1 cellular context compared by ENCODE assay signal in the genomic region with DNA sequence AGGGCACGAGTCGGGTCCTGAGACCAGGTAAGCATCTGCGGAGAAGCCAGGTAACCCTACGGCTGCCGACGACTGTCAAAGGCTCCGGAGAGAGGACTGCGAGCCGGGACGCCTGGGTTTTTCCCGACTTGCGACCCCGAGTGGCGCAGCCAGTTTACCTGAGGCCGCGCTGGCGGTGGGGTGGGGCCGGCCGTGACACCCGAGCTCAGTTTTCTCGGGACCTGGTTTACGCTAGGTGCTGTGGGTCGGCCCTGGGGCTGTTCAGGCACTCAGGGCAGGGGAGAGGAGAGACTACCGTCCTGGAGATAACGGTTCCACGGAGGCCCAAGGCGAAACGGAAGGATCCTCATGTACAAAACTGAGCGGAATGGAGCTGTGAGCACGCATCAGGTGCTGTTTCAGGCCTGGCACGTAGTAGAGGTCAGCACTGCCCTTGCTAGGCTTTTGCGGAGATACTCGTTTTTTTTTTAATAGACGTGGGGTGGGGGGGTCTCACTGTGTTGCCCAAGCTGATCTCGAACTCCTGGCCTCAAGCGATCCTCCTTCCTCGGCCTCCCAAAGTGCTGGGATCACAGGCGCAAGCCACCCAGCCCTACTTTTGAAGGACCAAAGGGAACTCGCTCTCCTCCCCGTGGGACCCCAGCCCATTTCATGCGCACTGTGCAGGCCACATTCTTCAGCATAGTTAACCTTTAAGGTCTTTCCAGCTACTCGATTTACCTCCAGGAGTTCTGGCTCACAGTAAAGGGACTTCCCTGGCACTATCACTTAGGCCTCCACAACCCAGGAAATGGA.
TF ChIP-seq lines count a peak whose summit lies in the region.

No MANE protein-coding gene starts in this region.

TF ChIP-seq in HepG2, 621 proteins besides CTCF, POLR2A, EP300 and RAD21 (continued from another document and continues in another):
- TF ChIP-seq, protein P1, sequence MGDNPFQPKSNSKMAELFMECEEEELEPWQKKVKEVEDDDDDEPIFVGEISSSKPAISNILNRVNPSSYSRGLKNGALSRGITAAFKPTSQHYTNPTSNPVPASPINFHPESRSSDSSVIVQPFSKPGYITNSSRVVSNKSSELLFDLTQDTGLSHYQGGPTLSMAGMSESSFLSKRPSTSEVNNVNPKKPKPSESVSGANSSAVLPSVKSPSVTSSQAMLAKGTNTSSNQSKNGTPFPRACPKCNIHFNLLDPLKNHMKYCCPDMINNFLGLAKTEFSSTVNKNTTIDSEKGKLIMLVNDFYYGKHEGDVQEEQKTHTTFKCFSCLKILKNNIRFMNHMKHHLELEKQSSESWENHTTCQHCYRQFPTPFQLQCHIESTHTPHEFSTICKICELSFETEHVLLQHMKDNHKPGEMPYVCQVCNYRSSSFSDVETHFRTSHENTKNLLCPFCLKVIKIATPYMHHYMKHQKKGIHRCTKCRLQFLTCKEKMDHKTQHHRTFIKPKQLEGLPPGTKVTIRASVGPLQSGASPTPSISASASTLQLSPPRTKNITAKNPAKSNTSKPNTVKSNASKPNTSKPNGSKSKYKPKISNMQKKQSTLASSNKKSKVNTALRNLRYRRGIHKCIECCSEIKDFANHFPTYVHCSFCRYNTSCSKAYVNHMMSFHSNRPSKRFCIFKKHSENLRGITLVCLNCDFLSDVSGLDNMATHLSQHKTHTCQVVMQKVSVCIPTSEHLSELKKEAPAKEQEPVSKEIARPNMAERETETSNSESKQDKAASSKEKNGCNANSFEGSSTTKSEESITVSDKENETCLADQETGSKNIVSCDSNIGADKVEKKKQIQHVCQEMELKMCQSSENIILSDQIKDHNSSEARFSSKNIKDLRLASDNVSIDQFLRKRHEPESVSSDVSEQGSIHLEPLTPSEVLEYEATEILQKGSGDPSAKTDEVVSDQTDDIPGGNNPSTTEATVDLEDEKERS (CRISPR knock-in tag; IDR thresholded peaks at IDR 0.05): 0 out of 2 replicates have a peak, but pooled peaks have one; percentile 2
- TF ChIP-seq ZNF746 (CRISPR knock-in tag; IDR thresholded peaks at IDR 0.05) (no peak), ZBTB42 (CRISPR knock-in tag; IDR thresholded peaks at IDR 0.05) (no peak), ZNF570 (CRISPR knock-in tag; IDR thresholded peaks at IDR 0.05; ENCODE audit: borderline replicate concordance) (no peak), YY1 (IDR thresholded peaks at IDR 0.05; ENCODE audit: insufficient read depth, insufficient replicate concordance, low read depth, low read length) (no peak), ZNF773 (CRISPR knock-in tag; IDR thresholded peaks at IDR 0.05; ENCODE audit: borderline replicate concordance) (peak; percentile 50; the same call in 1 of the 2 replicates), SSRP1 (CRISPR knock-in tag; IDR thresholded peaks at IDR 0.05) (no peak), RCOR2 (CRISPR knock-in tag; IDR thresholded peaks at IDR 0.05) (no peak), ZNF782 (CRISPR knock-in tag; IDR thresholded peaks at IDR 0.05; ENCODE audit: borderline replicate concordance) (no peak), ZNF496 (CRISPR knock-in tag; IDR thresholded peaks at IDR 0.05; ENCODE audit: insufficient replicate concordance) (no peak), ISX (CRISPR knock-in tag; conservative IDR thresholded peaks at IDR 0.05) (no peak), SUZ12 (IDR thresholded peaks at IDR 0.05; ENCODE audit: low read depth, low read length) (no peak), ZNF446 (CRISPR knock-in tag; IDR thresholded peaks at IDR 0.05) (no peak), ZKSCAN8 (CRISPR knock-in tag; IDR thresholded peaks at IDR 0.05; ENCODE audit: borderline replicate concordance) (no peak), ZMYM4 (CRISPR knock-in tag; IDR thresholded peaks at IDR 0.05) (no peak), MAFG (CRISPR knock-in tag; IDR thresholded peaks at IDR 0.05) (no peak), TBX2 (CRISPR knock-in tag; IDR thresholded peaks at IDR 0.05; ENCODE audit: borderline replicate concordance) (peak; percentile 26; the same call in 1 of the 2 replicates), ZNF350 (CRISPR knock-in tag; IDR thresholded peaks at IDR 0.05; ENCODE audit: borderline replicate concordance, low read depth) (peak; percentile 56; the same call in 1 of the 2 replicates), ELF3 (CRISPR knock-in tag; IDR thresholded peaks at IDR 0.05) (no peak), ZC3H4 (CRISPR knock-in tag; IDR thresholded peaks at IDR 0.05; ENCODE audit: borderline replicate concordance) (no peak), JDP2 (CRISPR knock-in tag; IDR thresholded peaks at IDR 0.05; ENCODE audit: borderline replicate concordance) (no peak), BHLHE40 (IDR thresholded peaks at IDR 0.05; ENCODE audit: low read length) (no peak), CREM (IDR thresholded peaks at IDR 0.05) (no peak), CREM (CRISPR knock-in tag; IDR thresholded peaks at IDR 0.05) (no peak), XRCC5 (optimal IDR thresholded peaks at IDR 0.05; ENCODE audit: low read length) (no peak), TCF7 (IDR thresholded peaks at IDR 0.05; ENCODE audit: low read depth) (no peak), ZNF720 (CRISPR knock-in tag; IDR thresholded peaks at IDR 0.05) (no peak), MTA3 (CRISPR knock-in tag; IDR thresholded peaks at IDR 0.05) (no peak), FOXK2 (IDR thresholded peaks at IDR 0.05) (no peak), ZNF563 (CRISPR knock-in tag; IDR thresholded peaks at IDR 0.05) (no peak), CHD2 (IDR thresholded peaks at IDR 0.05; ENCODE audit: low read depth, low read length) (no peak), PHB2 (IDR thresholded peaks at IDR 0.05; ENCODE audit: partially characterized antibody) (no peak), ZNF510 (CRISPR knock-in tag; IDR thresholded peaks at IDR 0.05; ENCODE audit: low read depth) (no peak)
- TF ChIP-seq, protein P2, sequence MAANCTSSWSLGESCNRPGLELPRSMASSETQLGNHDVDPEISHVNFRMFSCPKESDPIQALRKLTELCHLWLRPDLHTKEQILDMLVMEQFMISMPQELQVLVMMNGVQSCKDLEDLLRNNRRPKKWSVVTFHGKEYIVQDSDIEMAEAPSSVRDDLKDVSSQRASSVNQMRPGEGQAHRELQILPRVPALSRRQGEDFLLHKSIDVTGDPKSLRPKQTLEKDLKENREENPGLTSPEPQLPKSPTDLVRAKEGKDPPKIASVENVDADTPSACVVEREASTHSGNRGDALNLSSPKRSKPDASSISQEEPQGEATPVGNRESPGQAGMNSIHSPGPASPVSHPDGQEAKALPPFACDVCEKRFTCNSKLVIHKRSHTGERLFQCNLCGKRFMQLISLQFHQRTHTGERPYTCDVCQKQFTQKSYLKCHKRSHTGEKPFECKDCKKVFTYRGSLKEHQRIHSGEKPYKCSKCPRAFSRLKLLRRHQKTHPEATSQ (CRISPR knock-in tag; IDR thresholded peaks at IDR 0.05; ENCODE audit: borderline replicate concordance): no peak
- TF ChIP-seq, protein P3, sequence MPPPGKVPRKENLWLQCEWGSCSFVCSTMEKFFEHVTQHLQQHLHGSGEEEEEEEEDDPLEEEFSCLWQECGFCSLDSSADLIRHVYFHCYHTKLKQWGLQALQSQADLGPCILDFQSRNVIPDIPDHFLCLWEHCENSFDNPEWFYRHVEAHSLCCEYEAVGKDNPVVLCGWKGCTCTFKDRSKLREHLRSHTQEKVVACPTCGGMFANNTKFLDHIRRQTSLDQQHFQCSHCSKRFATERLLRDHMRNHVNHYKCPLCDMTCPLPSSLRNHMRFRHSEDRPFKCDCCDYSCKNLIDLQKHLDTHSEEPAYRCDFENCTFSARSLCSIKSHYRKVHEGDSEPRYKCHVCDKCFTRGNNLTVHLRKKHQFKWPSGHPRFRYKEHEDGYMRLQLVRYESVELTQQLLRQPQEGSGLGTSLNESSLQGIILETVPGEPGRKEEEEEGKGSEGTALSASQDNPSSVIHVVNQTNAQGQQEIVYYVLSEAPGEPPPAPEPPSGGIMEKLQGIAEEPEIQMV (CRISPR knock-in tag; IDR thresholded peaks at IDR 0.05; ENCODE audit: low read depth): 0 out of 2 replicates have a peak, but pooled peaks have one; percentile 18
- TF ChIP-seq, protein P4, sequence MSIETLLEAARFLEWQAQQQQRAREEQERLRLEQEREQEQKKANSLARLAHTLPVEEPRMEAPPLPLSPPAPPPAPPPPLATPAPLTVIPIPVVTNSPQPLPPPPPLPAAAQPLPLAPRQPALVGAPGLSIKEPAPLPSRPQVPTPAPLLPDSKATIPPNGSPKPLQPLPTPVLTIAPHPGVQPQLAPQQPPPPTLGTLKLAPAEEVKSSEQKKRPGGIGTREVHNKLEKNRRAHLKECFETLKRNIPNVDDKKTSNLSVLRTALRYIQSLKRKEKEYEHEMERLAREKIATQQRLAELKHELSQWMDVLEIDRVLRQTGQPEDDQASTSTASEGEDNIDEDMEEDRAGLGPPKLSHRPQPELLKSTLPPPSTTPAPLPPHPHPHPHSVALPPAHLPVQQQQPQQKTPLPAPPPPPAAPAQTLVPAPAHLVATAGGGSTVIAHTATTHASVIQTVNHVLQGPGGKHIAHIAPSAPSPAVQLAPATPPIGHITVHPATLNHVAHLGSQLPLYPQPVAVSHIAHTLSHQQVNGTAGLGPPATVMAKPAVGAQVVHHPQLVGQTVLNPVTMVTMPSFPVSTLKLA (IDR thresholded peaks at IDR 0.05): no peak
- TF ChIP-seq, protein P5, sequence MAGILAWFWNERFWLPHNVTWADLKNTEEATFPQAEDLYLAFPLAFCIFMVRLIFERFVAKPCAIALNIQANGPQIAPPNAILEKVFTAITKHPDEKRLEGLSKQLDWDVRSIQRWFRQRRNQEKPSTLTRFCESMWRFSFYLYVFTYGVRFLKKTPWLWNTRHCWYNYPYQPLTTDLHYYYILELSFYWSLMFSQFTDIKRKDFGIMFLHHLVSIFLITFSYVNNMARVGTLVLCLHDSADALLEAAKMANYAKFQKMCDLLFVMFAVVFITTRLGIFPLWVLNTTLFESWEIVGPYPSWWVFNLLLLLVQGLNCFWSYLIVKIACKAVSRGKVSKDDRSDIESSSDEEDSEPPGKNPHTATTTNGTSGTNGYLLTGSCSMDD (CRISPR knock-in tag; IDR thresholded peaks at IDR 0.05): no peak
- TF ChIP-seq, protein P6, sequence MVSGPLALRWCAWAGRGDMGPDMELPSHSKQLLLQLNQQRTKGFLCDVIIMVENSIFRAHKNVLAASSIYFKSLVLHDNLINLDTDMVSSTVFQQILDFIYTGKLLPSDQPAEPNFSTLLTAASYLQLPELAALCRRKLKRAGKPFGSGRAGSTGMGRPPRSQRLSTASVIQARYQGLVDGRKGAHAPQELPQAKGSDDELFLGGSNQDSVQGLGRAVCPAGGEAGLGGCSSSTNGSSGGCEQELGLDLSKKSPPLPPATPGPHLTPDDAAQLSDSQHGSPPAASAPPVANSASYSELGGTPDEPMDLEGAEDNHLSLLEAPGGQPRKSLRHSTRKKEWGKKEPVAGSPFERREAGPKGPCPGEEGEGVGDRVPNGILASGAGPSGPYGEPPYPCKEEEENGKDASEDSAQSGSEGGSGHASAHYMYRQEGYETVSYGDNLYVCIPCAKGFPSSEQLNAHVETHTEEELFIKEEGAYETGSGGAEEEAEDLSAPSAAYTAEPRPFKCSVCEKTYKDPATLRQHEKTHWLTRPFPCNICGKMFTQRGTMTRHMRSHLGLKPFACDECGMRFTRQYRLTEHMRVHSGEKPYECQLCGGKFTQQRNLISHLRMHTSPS (CRISPR knock-in tag; IDR thresholded peaks at IDR 0.05; ENCODE audit: low read depth): no peak
- TF ChIP-seq, protein P7, sequence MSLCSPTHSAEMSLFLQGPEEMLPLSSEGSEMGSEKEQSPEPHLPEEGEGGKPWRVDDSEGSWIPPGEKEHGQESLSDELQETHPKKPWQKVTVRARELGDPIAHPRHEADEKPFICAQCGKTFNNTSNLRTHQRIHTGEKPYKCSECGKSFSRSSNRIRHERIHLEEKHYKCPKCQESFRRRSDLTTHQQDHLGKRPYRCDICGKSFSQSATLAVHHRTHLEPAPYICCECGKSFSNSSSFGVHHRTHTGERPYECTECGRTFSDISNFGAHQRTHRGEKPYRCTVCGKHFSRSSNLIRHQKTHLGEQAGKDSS (CRISPR knock-in tag; IDR thresholded peaks at IDR 0.05; ENCODE audit: borderline replicate concordance, low read depth): peak; percentile 51; the same call in 1 of the 2 replicates
- TF ChIP-seq, protein P8, sequence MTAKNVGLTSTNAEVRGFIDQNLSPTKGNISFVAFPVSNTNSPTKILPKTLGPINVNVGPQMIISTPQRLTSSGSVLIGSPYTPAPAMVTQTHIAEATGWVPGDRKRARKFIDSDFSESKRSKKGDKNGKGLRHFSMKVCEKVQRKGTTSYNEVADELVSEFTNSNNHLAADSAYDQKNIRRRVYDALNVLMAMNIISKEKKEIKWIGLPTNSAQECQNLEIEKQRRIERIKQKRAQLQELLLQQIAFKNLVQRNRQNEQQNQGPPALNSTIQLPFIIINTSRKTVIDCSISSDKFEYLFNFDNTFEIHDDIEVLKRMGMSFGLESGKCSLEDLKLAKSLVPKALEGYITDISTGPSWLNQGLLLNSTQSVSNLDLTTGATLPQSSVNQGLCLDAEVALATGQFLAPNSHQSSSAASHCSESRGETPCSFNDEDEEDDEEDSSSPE (CRISPR knock-in tag; IDR thresholded peaks at IDR 0.05): no peak
- TF ChIP-seq, protein P9, sequence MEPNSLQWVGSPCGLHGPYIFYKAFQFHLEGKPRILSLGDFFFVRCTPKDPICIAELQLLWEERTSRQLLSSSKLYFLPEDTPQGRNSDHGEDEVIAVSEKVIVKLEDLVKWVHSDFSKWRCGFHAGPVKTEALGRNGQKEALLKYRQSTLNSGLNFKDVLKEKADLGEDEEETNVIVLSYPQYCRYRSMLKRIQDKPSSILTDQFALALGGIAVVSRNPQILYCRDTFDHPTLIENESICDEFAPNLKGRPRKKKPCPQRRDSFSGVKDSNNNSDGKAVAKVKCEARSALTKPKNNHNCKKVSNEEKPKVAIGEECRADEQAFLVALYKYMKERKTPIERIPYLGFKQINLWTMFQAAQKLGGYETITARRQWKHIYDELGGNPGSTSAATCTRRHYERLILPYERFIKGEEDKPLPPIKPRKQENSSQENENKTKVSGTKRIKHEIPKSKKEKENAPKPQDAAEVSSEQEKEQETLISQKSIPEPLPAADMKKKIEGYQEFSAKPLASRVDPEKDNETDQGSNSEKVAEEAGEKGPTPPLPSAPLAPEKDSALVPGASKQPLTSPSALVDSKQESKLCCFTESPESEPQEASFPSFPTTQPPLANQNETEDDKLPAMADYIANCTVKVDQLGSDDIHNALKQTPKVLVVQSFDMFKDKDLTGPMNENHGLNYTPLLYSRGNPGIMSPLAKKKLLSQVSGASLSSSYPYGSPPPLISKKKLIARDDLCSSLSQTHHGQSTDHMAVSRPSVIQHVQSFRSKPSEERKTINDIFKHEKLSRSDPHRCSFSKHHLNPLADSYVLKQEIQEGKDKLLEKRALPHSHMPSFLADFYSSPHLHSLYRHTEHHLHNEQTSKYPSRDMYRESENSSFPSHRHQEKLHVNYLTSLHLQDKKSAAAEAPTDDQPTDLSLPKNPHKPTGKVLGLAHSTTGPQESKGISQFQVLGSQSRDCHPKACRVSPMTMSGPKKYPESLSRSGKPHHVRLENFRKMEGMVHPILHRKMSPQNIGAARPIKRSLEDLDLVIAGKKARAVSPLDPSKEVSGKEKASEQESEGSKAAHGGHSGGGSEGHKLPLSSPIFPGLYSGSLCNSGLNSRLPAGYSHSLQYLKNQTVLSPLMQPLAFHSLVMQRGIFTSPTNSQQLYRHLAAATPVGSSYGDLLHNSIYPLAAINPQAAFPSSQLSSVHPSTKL (CRISPR knock-in tag; IDR thresholded peaks at IDR 0.05): no peak
- TF ChIP-seq, protein P10, sequence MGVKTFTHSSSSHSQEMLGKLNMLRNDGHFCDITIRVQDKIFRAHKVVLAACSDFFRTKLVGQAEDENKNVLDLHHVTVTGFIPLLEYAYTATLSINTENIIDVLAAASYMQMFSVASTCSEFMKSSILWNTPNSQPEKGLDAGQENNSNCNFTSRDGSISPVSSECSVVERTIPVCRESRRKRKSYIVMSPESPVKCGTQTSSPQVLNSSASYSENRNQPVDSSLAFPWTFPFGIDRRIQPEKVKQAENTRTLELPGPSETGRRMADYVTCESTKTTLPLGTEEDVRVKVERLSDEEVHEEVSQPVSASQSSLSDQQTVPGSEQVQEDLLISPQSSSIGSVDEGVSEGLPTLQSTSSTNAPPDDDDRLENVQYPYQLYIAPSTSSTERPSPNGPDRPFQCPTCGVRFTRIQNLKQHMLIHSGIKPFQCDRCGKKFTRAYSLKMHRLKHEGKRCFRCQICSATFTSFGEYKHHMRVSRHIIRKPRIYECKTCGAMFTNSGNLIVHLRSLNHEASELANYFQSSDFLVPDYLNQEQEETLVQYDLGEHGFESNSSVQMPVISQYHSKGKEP (CRISPR knock-in tag; IDR thresholded peaks at IDR 0.05): no peak
